In the genomic region with DNA sequence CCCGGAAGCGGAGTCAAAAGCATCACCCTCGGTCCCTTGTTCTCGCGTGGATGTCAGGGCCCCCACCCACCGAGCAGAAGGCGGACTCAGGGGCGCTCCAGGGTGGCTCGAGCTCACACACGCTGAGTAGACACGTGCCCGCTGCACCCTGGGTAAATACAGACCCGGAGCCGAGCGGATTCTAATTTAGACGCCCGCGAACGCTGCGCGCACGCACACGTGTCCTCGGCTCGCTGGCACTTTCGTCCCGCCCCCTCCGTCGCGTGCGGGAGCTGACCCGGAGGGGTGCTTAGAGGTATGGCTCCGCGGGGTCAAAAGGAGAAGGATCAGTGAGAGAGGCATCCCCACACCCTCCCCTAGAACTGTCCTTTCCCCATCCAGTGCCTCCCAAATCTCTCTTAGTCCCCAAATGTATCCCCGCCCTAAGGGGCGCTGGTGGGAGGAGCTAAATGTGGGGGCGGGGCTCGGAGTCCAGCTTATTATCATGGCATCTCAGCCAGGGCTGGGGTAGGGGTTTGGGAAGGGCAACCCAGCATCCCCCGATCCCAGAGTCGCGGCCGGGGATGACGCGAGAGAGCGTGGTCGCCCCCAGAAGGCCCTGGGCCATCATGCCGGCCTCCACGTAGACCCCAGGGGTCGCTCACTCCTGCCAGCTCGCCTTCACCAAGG, we compare ENCODE assay signal across 6 cellular contexts. TPM values are rescaled to one million over a fixed set of nuclear protein-coding genes. Genes with fewer than 3 reads are reported as not detected.
DNase-seq lines count a peak whose midpoint lies in the region; ATAC-seq and TF ChIP-seq lines count a peak whose summit lies in the region.

No MANE protein-coding gene starts in this region.

- H3K9ac ChIP-seq in Karpas-422 (ENCODE audit: low read length), result peak overlapping the region; percentile 79

- H3K79me2 ChIP-seq in Karpas-422 (ENCODE audit: low read length), result no peaks in the 10 kb centered on the region

- TF ChIP-seq POLR2A in esophagus squamous epithelium (IDR thresholded peaks at IDR 0.05), result no peak

- 1 to 2% methylated on average over 11 to 20 of the region's 50 CpGs for WGBS in esophagus squamous epithelium, 2 donors

- H3K4me1 ChIP-seq in Karpas-422 (ENCODE audit: low read length), result peaks cover 30% of the 10 kb centered on the region
- peaks cover 62 to 94% (median 65%) of the 10 kb centered on the region in 3 donors for H3K4me1 ChIP-seq in esophagus squamous epithelium

- TF ChIP-seq CTCF in BJ (IDR thresholded peaks at IDR 0.05; ENCODE audit: insufficient read depth, low read depth, low read length) (0 out of 2 replicates have a peak, but pooled peaks have one; percentile 6), esophagus squamous epithelium (IDR thresholded peaks at IDR 0.05) (no peak)

- DNase-seq in BJ (ENCODE audit: low read depth), result no peak
- peak; percentile 97 for DNase-seq in Karpas-422
- DNase-seq in activated CD4-positive, CD25-positive, alpha-beta regulatory T cell (lab: John Stamatoyannopoulos, UW), result peak; percentile 21 to 53 (median 36)
- no peak for DNase-seq in esophagus squamous epithelium (lab: John Stamatoyannopoulos, UW)
- peak; percentile 73 to 76 for DNase-seq in stimulated activated CD4-positive, alpha-beta T cell treated with anti-CD3 and anti-CD28 coated beads, Interleukin-2, amount 100 ng/mL, for 24 hours

- intact Hi-C loops in esophagus squamous epithelium (cut with DNase I), result no loop called here

- peak overlapping the region; percentile 93 for H2AFZ ChIP-seq in Karpas-422 (ENCODE audit: low read length)

- H3K9me3 ChIP-seq in Karpas-422 (ENCODE audit: low read length) (no peaks in the 10 kb centered on the region), esophagus squamous epithelium (no peaks in the 10 kb centered on the region)

- H3K27ac ChIP-seq in Karpas-422 (ENCODE audit: low read length) (peak overlapping the region; percentile 50), esophagus squamous epithelium (peak overlapping the region in 1 of 4 donors; percentile 41)

- POLR2A ChIA-PET in BJ (lab: Charles Lee), result interaction anchor here (0.6 to 0.9 kb wide), 2 partner anchors 9 to 45 kb away, joined by 3 read pairs; no protein-coding TSS in a partner anchor

- peaks cover 8% of the 10 kb centered on the region for H3K36me3 ChIP-seq in BJ (ENCODE audit: control insufficient read depth, insufficient read depth, low read length)
- H3K36me3 ChIP-seq in Karpas-422 (ENCODE audit: insufficient read depth, low read length), result no peaks in the 10 kb centered on the region
- peaks cover 0 to 17% (median 6%) of the 10 kb centered on the region in 3 donors for H3K36me3 ChIP-seq in esophagus squamous epithelium

- H3K9me2 ChIP-seq in Karpas-422 (replicated peaks; ENCODE audit: insufficient read depth, low read length), result no peaks in the 10 kb centered on the region

- ATAC-seq in GM18870 (IDR thresholded peaks at IDR 0.05; ENCODE audit: unreplicated experiment), result no peak

- CTCF ChIA-PET in BJ (lab: Yijun Ruan, JAX), result interaction anchor here (0.6 to 6.6 kb wide), 8 partner anchors 12 to 358 kb away, joined by 3 to 45 read pairs (median 4); a partner anchor contains a TSS

- no peaks in the 10 kb centered on the region for H4K20me1 ChIP-seq in Karpas-422 (ENCODE audit: insufficient read depth, low read depth, low read length)

- H3K27me3 ChIP-seq in BJ (ENCODE audit: control insufficient read depth, insufficient read depth, low read length), result peaks cover 8% of the 10 kb centered on the region
- H3K27me3 ChIP-seq in Karpas-422 (ENCODE audit: low read length), result no peaks in the 10 kb centered on the region
- peaks cover 15 to 77% (median 31%) of the 10 kb centered on the region in 4 donors for H3K27me3 ChIP-seq in esophagus squamous epithelium

- H3K4me3 ChIP-seq in BJ (ENCODE audit: low read depth, low read length) (peak overlapping the region; percentile 55), Karpas-422 (ENCODE audit: low read length) (peak overlapping the region; percentile 68), esophagus squamous epithelium (peak overlapping the region; percentile 20 to 66 (median 41))

- peak overlapping the region; percentile 76 for H3K4me2 ChIP-seq in Karpas-422 (ENCODE audit: low read depth, low read length, poor library complexity, severe bottlenecking)

RNA-seq across cellular contexts. Expression of a gene that starts 0.5 kb away (rescaled TPM):
- 6.7 and 9.2 TPM in 2 replicates for polyA plus RNA-seq in BJ (2011; rRNA removed)
- polyA minus RNA-seq in BJ (2011; rRNA and poly(A)+ RNA removed), result 1.8 and 1.9 TPM in 2 replicates
- 4.5 and 9.1 TPM in 2 replicates for total RNA-seq in Karpas-422 (2014; rRNA removed; shearing (Covaris generic); ENCODE audit: low replicate concordance)
- total RNA-seq in esophagus squamous epithelium, result 1 to 10 TPM in 2 of 4 donors, under 1 TPM in 1, not detected in 1; 0.12 to 1.6 (median 1.3) TPM

RNA-seq across cellular contexts. Expression of a gene that starts 2.5 kb away (rescaled TPM):
- 1.1 and 1.5 TPM in 2 replicates for polyA plus RNA-seq in BJ (2011; rRNA removed)
- 0.24 and 0.46 TPM in 2 replicates for polyA minus RNA-seq in BJ (2011; rRNA and poly(A)+ RNA removed)
- not detected in 2 replicates for total RNA-seq in Karpas-422 (2014; rRNA removed; shearing (Covaris generic); ENCODE audit: low replicate concordance)
- total RNA-seq in esophagus squamous epithelium, result under 1 TPM in 2 of 4 donors, not detected in 2; 0.29 to 0.76 TPM

RNA-seq across cellular contexts. Expression of a gene that starts 18.4 kb away (rescaled TPM):
- polyA plus RNA-seq in BJ (2011; rRNA removed), result 42.5 and 55.9 TPM in 2 replicates
- polyA minus RNA-seq in BJ (2011; rRNA and poly(A)+ RNA removed), result 31.9 and 34.6 TPM in 2 replicates
- 1.8 and 5.1 TPM in 2 replicates for total RNA-seq in Karpas-422 (2014; rRNA removed; shearing (Covaris generic); ENCODE audit: low replicate concordance)
- total RNA-seq in esophagus squamous epithelium, result 10 to 100 TPM in 1 of 4 donors, 1 to 10 TPM in 3; 5.4 to 26.4 (median 7.7) TPM

RNA-seq across cellular contexts. Expression of a gene that starts 20.3 kb away (rescaled TPM):
- 1.2 TPM in 2 replicates for polyA plus RNA-seq in BJ (2011; rRNA removed)
- polyA minus RNA-seq in BJ (2011; rRNA and poly(A)+ RNA removed), result 1.1 TPM in 1 of 2 replicates, not detected in the other
- total RNA-seq in Karpas-422 (2014; rRNA removed; shearing (Covaris generic); ENCODE audit: low replicate concordance), result 5.3 and 7.1 TPM in 2 replicates
- 1 to 10 TPM in 2 of 4 donors, under 1 TPM in 2; 0.79 to 1.5 (median 1.2) TPM for total RNA-seq in esophagus squamous epithelium

RNA-seq across cellular contexts. Expression of a gene that starts 26.5 kb away (rescaled TPM):
- polyA plus RNA-seq in BJ (2011; rRNA removed), result 25.6 and 40.1 TPM in 2 replicates
- polyA minus RNA-seq in BJ (2011; rRNA and poly(A)+ RNA removed), result 12.8 and 20.1 TPM in 2 replicates
- total RNA-seq in Karpas-422 (2014; rRNA removed; shearing (Covaris generic); ENCODE audit: low replicate concordance), result 11.9 and 23.2 TPM in 2 replicates
- 10 to 100 TPM in 2 of 4 donors, 1 to 10 TPM in 2; 8.0 to 20.7 (median 12.3) TPM for total RNA-seq in esophagus squamous epithelium

Comparison
In these comparisons a context has a peak if more than half of its experiments do, and no peak if none do; other contexts are left out.
1. DNase-seq: peak in Karpas-422 (single experiment), activated CD4-positive, CD25-positive, alpha-beta regulatory T cell (4 of 4) and stimulated activated CD4-positive, alpha-beta T cell treated with anti-CD3 and anti-CD28 coated beads, Interleukin-2, amount 100 ng/mL, for 24 hours (2 of 2); none in BJ (single experiment) and esophagus squamous epithelium (single experiment).
2. Peak in every context shown above with its lines, with median percentiles within 50 percentile points of each other: H3K4me3 ChIP-seq.